8 cellular contexts compared by ENCODE assay signal in genomic region chr16:31071861-31072260, GRCh38. TPM values are rescaled to one million over a fixed set of nuclear protein-coding genes. Genes with fewer than 3 reads are reported as not detected.
DNase-seq lines count a peak whose midpoint lies in the region; ATAC-seq and TF ChIP-seq lines count a peak whose summit lies in the region.

No MANE protein-coding gene starts in this region.

- no peak for TF ChIP-seq POLR2A in IMR-90 (IDR thresholded peaks at IDR 0.05; ENCODE audit: low read depth, low read length)

- H2BK15ac ChIP-seq in IMR-90 (ENCODE audit: low read depth, low read length) = no peak overlapping the region

- H3K4ac ChIP-seq in IMR-90 (ENCODE audit: low read depth, low read length) = peak overlapping the region; percentile 100

- 0% methylated on average over 1 of the region's 4 CpGs; no CpG with 5 or more reads in 1 of the 2 experiments for whole genome bisulfite sequencing in IMR-90 (ENCODE audit: extremely low coverage in 2 of 2, insufficient read length in 1 of 2), 2 experiments

- POLR2A ChIA-PET in IMR-90 (lab: Charles Lee; ENCODE audit: unreplicated experiment) = no interaction called here

- H3K9me3 Mint-ChIP-seq in CD14-positive monocyte = no peaks in the 10 kb centered on the region

- H3K4me2 ChIP-seq in IMR-90 (ENCODE audit: low read depth, low read length) = peak overlapping the region; percentile 88

- H3K56ac ChIP-seq in IMR-90 (ENCODE audit: extremely low read depth, insufficient read depth, low read length) = peak overlapping the region; percentile 78; the same call in 1 of the 2 replicates

- H4K20me1 ChIP-seq in IMR-90 (ENCODE audit: insufficient read depth, low read length) = no peaks in the 10 kb centered on the region

- peak overlapping the region; percentile 88 for H2BK5ac ChIP-seq in IMR-90 (ENCODE audit: low read depth, low read length, poor library complexity, severe bottlenecking)

- H3K36me3 Mint-ChIP-seq in CD14-positive monocyte = peaks cover 11 to 15% of the 10 kb centered on the region in 2 donors

- H3K9me3 ChIP-seq in IMR-90 (ENCODE audit: control insufficient read depth, insufficient read depth, low read length) (no peaks in the 10 kb centered on the region), muscle layer of colon (ENCODE audit: low read length) (no peaks in the 10 kb centered on the region)

- TF ChIP-seq CTCF in CD14-positive monocyte (IDR thresholded peaks at IDR 0.05) = no peak
- TF ChIP-seq CTCF in IMR-90 (conservative IDR thresholded peaks at IDR 0.05; ENCODE audit: low read depth, low read length) = no peak

- H2AK9ac ChIP-seq in IMR-90 (replicated peaks; ENCODE audit: low read depth, low read length, poor library complexity) = peak overlapping the region; percentile 98

- H3K27me3 ChIP-seq in IMR-90 (ENCODE audit: control insufficient read depth, insufficient read depth, low read length) (no peaks in the 10 kb centered on the region), muscle layer of colon (ENCODE audit: control insufficient read depth in 1 of 2, insufficient read depth in 2 of 2, low read length in 2 of 2) (no peaks in the 10 kb centered on the region)

- peak overlapping the region; percentile 92; the same call in 1 of the 2 replicates for H3K23ac ChIP-seq in IMR-90 (ENCODE audit: low read depth, low read length)

- H3K4me1 Mint-ChIP-seq in CD14-positive monocyte = peaks cover 29% of the 10 kb centered on the region

- peak overlapping the region; percentile 80 for H2AK5ac ChIP-seq in IMR-90 (ENCODE audit: low read depth, low read length)

- 0 out of 2 replicates have a peak, but pooled peaks cover 6% of the 10 kb centered on the region for H3K9me1 ChIP-seq in IMR-90 (ENCODE audit: insufficient read depth, low read length)

- H3K4me1 ChIP-seq in IMR-90 (ENCODE audit: control insufficient read depth, insufficient read depth, low read length) = peaks cover 6% of the 10 kb centered on the region
- H3K4me1 ChIP-seq in muscle layer of colon (ENCODE audit: insufficient read depth, low read length) = peaks cover 19% of the 10 kb centered on the region

- H3K27ac ChIP-seq in IMR-90 (ENCODE audit: insufficient read depth, low read length) (peak overlapping the region; percentile 90; the same call in 1 of the 2 replicates), angular gyrus (ENCODE audit: low read depth, low read length) (peak overlapping the region; percentile 93), muscle layer of colon (ENCODE audit: low read depth, low read length) (no peak overlapping the region)

- no peaks in the 10 kb centered on the region for H3K27me3 Mint-ChIP-seq in CD14-positive monocyte (ENCODE audit: low read depth in 3 of 3)

- TF ChIP-seq RAD21 in IMR-90 (IDR thresholded peaks at IDR 0.05; ENCODE audit: low read length) = no peak

- H3K4me3 ChIP-seq in IMR-90 (ENCODE audit: insufficient read depth, low read depth, low read length) (peak overlapping the region; percentile 81; the same call in 1 of the 2 replicates), muscle layer of colon (ENCODE audit: low read depth in 1 of 2, low read length in 2 of 2) (peak overlapping the region in 1 of 2 donors; percentile 100)

- H2BK20ac ChIP-seq in IMR-90 (ENCODE audit: low read depth, low read length) = no peak overlapping the region

- peak overlapping the region; percentile 83 to 98; a peak in 3 of 4 replicates for H4K8ac ChIP-seq in IMR-90 (ENCODE audit: low read depth in 2 of 2, low read length in 2 of 2)

- peak overlapping the region in 1 of 2 donors; percentile 6 for H3K4me3 Mint-ChIP-seq in CD14-positive monocyte

- dilution Hi-C loops in IMR-90 (cut with HindIII; ENCODE audit: low sequenced_read_pairs, unreplicated experiment) = no loop called here

- H3K18ac ChIP-seq in IMR-90 (ENCODE audit: low read depth, low read length) = no peak overlapping the region

- ATAC-seq in IMR-90 (ENCODE audit: low read depth) (no peak), HG03039 (IDR thresholded peaks at IDR 0.05; ENCODE audit: unreplicated experiment) (no peak)

- peak overlapping the region; percentile 89; the same call in 1 of the 2 replicates for H2BK120ac ChIP-seq in IMR-90 (ENCODE audit: low read depth, low read length)

- DNase-seq in CD14-positive monocyte (ENCODE audit: low spot score) = no peak
- peak; percentile 94 for DNase-seq in IMR-90
- no peak for DNase-seq in T-helper 9 cell
- no peak for DNase-seq in occipital lobe (lab: John Stamatoyannopoulos, UW)
- DNase-seq in NCI-H2171 (lab: John Stamatoyannopoulos, UW) = no peak

- H2AFZ ChIP-seq in IMR-90 (replicated peaks; ENCODE audit: low read length, poor library complexity) = no peak overlapping the region

- in situ Hi-C loops in IMR-90 (cut with MboI; ENCODE audit: low sequenced_read_pairs) = loop anchor here (10.0 kb wide), 1 partner anchor 393 kb away; no protein-coding TSS in a partner anchor

- H4K5ac ChIP-seq in IMR-90 (ENCODE audit: low read depth, low read length) = peak overlapping the region; percentile 95; the same call in 1 of the 2 replicates

- H3K79me1 ChIP-seq in IMR-90 (ENCODE audit: low read depth in 1 of 2, low read length in 2 of 2) = peaks cover 12 to 58% of the 10 kb centered on the region in 2 experiments

- peak overlapping the region in 6 of 7 donors; percentile 6 to 97 (median 58) for H3K27ac Mint-ChIP-seq in CD14-positive monocyte

- CTCF ChIA-PET in IMR-90 (lab: Yijun Ruan, JAX) = interaction anchor here (0.6 kb wide), 1 partner anchor 636 kb away, joined by 3 read pairs; no protein-coding TSS in a partner anchor

- H3K9ac ChIP-seq in IMR-90 (ENCODE audit: low read depth, low read length) (peak overlapping the region; percentile 96), muscle layer of colon (ENCODE audit: low read length) (peak overlapping the region; percentile 47)

- BruUV-seq in IMR-90 (replicated peaks; lab: Mats Ljungman, UMichigan) = TSS peak; percentile 40

- peak overlapping the region; percentile 93; the same call in 1 of the 2 replicates for H4K91ac ChIP-seq in IMR-90 (ENCODE audit: insufficient read depth, low read depth, low read length)

- peak overlapping the region; percentile 98 for H3K14ac ChIP-seq in IMR-90 (replicated peaks; ENCODE audit: low read depth, low read length)

- H3K36me3 ChIP-seq in IMR-90 (ENCODE audit: control insufficient read depth, insufficient read depth, low read length) (peaks cover 7% of the 10 kb centered on the region), muscle layer of colon (ENCODE audit: insufficient read depth, low read length) (peaks cover 7% of the 10 kb centered on the region)

- intact Hi-C loops in CD14-positive monocyte (cut with micrococcal nuclease) = loop anchor here in 1 of 2 donors (2.0 kb wide), 1 partner anchor 37 kb away; no protein-coding TSS in a partner anchor
- intact Hi-C loops in IMR-90 (cut with micrococcal nuclease) = loop anchor here (5.0 to 10.0 kb wide), 2 partner anchors 75 to 117 kb away; partner anchors contain the start of gene SETD1A

TF ChIP-seq in IMR-90, 13 proteins besides CTCF, POLR2A, EP300 and RAD21:
- TF ChIP-seq NFE2L2 (IDR thresholded peaks at IDR 0.05; ENCODE audit: low read depth, low read length) (no peak), RCOR1 (IDR thresholded peaks at IDR 0.05; ENCODE audit: insufficient replicate concordance, low read length) (peak; percentile 71), CHD1 (IDR thresholded peaks at IDR 0.05; ENCODE audit: low read depth, low read length) (no peak)

RNA-seq across cellular contexts. Expression of gene ZNF668, which starts 2.2 kb away (rescaled TPM):
- polyA plus RNA-seq in CD14-positive monocyte (1 to 10 TPM; 3.8 to 4.8 TPM), IMR-90 (2012; rRNA removed) (11.6 and 15.4 TPM in 2 replicates)
- total RNA-seq in IMR-90 (2012; rRNA removed) (4.5 and 5.3 TPM in 2 replicates), occipital lobe (5.3 TPM)
- 10.8 and 19.1 TPM in 2 replicates for polyA plus RNA-seq in IMR-90 (2012; cell fraction: cytosol; rRNA removed)
- polyA plus RNA-seq in IMR-90 (2012; cell fraction: nucleus; rRNA removed; ENCODE audit: low replicate concordance) = 9.0 and 26.5 TPM in 2 replicates

RNA-seq across cellular contexts. Expression of gene ZNF646, which starts 2.4 kb away (rescaled TPM):
- polyA plus RNA-seq in CD14-positive monocyte (1 to 10 TPM in 1 of 2 donors, under 1 TPM in 1; 0.46 to 3.0 TPM), IMR-90 (2012; rRNA removed) (4.9 and 5.5 TPM in 2 replicates)
- total RNA-seq in IMR-90 (2012; rRNA removed) (6.8 and 6.9 TPM in 2 replicates), occipital lobe (16.5 TPM)
- 2.3 and 2.7 TPM in 2 replicates for polyA plus RNA-seq in IMR-90 (2012; cell fraction: cytosol; rRNA removed)
- polyA plus RNA-seq in IMR-90 (2012; cell fraction: nucleus; rRNA removed; ENCODE audit: low replicate concordance) = 6.3 and 10.7 TPM in 2 replicates

RNA-seq across cellular contexts. Expression of gene PRSS53, which starts 16.9 kb away (rescaled TPM):
- under 1 TPM in 1 of 2 donors, not detected in 1; 0.17 TPM for polyA plus RNA-seq in CD14-positive monocyte
- 0.56 and 0.72 TPM in 2 replicates for total RNA-seq in IMR-90 (2012; rRNA removed)
- 5.4 and 5.9 TPM in 2 replicates for polyA plus RNA-seq in IMR-90 (2012; rRNA removed)
- 1.2 and 1.8 TPM in 2 replicates for polyA plus RNA-seq in IMR-90 (2012; cell fraction: cytosol; rRNA removed)
- 63.3 and 120 TPM in 2 replicates for polyA plus RNA-seq in IMR-90 (2012; cell fraction: nucleus; rRNA removed; ENCODE audit: low replicate concordance)
- 2.2 TPM for total RNA-seq in occipital lobe

RNA-seq across cellular contexts. Expression of gene VKORC1, which starts 22.7 kb away (rescaled TPM):
- 100 to 1,000 TPM in 1 of 2 donors, 10 to 100 TPM in 1; 91.2 to 113 TPM for polyA plus RNA-seq in CD14-positive monocyte
- 61.9 and 65.2 TPM in 2 replicates for total RNA-seq in IMR-90 (2012; rRNA removed)
- polyA plus RNA-seq in IMR-90 (2012; rRNA removed) = 317 and 362 TPM in 2 replicates
- polyA plus RNA-seq in IMR-90 (2012; cell fraction: cytosol; rRNA removed) = 544 and 807 TPM in 2 replicates
- 203 and 293 TPM in 2 replicates for polyA plus RNA-seq in IMR-90 (2012; cell fraction: nucleus; rRNA removed; ENCODE audit: low replicate concordance)
- 30.7 TPM for total RNA-seq in occipital lobe

RNA-seq across cellular contexts. Expression of gene BCKDK, which starts 36.3 kb away (rescaled TPM):
- polyA plus RNA-seq in CD14-positive monocyte (10 to 100 TPM; 76.5 to 93.5 TPM), IMR-90 (2012; rRNA removed) (79.3 and 89.7 TPM in 2 replicates)
- total RNA-seq in IMR-90 (2012; rRNA removed) (24.4 and 26.0 TPM in 2 replicates), occipital lobe (12.6 TPM)
- polyA plus RNA-seq in IMR-90 (2012; cell fraction: cytosol; rRNA removed) = 78.8 and 105 TPM in 2 replicates
- 56.0 and 112 TPM in 2 replicates for polyA plus RNA-seq in IMR-90 (2012; cell fraction: nucleus; rRNA removed; ENCODE audit: low replicate concordance)
